7 cellular contexts compared by ENCODE assay signal in genomic region chr1:15828931-15829330, GRCh38. TPM values are rescaled to one million over a fixed set of nuclear protein-coding genes. Genes with fewer than 3 reads are reported as not detected.
DNase-seq lines count a peak whose midpoint lies in the region; ATAC-seq, FAIRE-seq and TF ChIP-seq lines count a peak whose summit lies in the region.
"Not testable (repeated sequence)": the region's sequence is repeated elsewhere in the genome, so short reads cannot be mapped to it uniquely, and the experiment has no call there.

No MANE protein-coding gene starts in this region.

- TF ChIP-seq CTCF in RWPE1 (conservative IDR thresholded peaks at IDR 0.05; ENCODE audit: low read depth); chondrocyte (IDR thresholded peaks at IDR 0.05); HepG2 (CRISPR knock-in tag; IDR thresholded peaks at IDR 0.05): not testable (repeated sequence)

- TF ChIP-seq POLR2A in HepG2 (IDR thresholded peaks at IDR 0.05; ENCODE audit: insufficient read depth in 1 of 2, low read depth in 2 of 2, low read length in 2 of 2): not testable (repeated sequence)

- not testable (repeated sequence) for H3K4me3 ChIP-seq in BLaER1
- H3K4me3 ChIP-seq in HepG2 (replicated peaks in 1 of 3; ENCODE audit: insufficient read depth in 1 of 3, low read depth in 2 of 3, low read length in 3 of 3): peak overlapping the region in 2 of 3 experiments; percentile 38 to 46; a peak in 5 of 6 replicates

- ATAC-seq in HepG2: peak; percentile 48
- not testable (repeated sequence) for ATAC-seq in stimulated activated memory B cell treated with anti-CD40 and anti-IgM and Interleukin-4, amounts not matched to agents 10 μg/mL and 1 μg/mL and 100 μg/mL, for 72 hours

- FAIRE-seq in HepG2 (lab: Jason Lieb, UNC): peak; percentile 15

- CTCF ChIA-PET in HEK293T (lab: Yijun Ruan, JAX): interaction anchor here (0.6 kb wide), 1 partner anchor 109 kb away, joined by 3 read pairs; no protein-coding TSS in a partner anchor
- CTCF ChIA-PET in RWPE1 (lab: Yijun Ruan, JAX); HepG2 (lab: Yijun Ruan, JAX; ENCODE audit: low intra/inter-chr PET ratio, low total read pairs): not testable (repeated sequence)

- not testable (repeated sequence) for BruUV-seq in HepG2 (replicated peaks; lab: Mats Ljungman, UMichigan)

- 0 out of 2 replicates have a peak overlapping the region, but pooled peaks have one; percentile 50 for H3K27ac ChIP-seq in BLaER1
- peak overlapping the region; percentile 63 for H3K27ac ChIP-seq in RWPE1
- not testable (repeated sequence) for H3K27ac ChIP-seq in HepG2 (ENCODE audit: extremely low read length, insufficient read depth, low read length)

- H3K9ac ChIP-seq in BLaER1: not testable (repeated sequence)
- H3K9ac ChIP-seq in HepG2 (ENCODE audit: insufficient read depth, low read depth, low read length): peak overlapping the region; percentile 43

- not testable (repeated sequence) for H3K27ac Mint-ChIP-seq in chondrocyte (ENCODE audit: unreplicated experiment)
- peak overlapping the region; percentile 83 for H3K27ac Mint-ChIP-seq in stimulated activated memory B cell treated with anti-CD40 and anti-IgM and Interleukin-4, amounts not matched to agents 10 μg/mL and 1 μg/mL and 100 μg/mL, for 72 hours

- not testable (repeated sequence) for H3K9me3 ChIP-seq in BLaER1; HepG2 (ENCODE audit: low read length)

- peaks cover 72% of the 10 kb centered on the region for H3K4me1 ChIP-seq in BLaER1
- H3K4me1 ChIP-seq in HepG2 (ENCODE audit: insufficient read depth, low read length): peaks cover 73% of the 10 kb centered on the region

- not testable (repeated sequence) for H3K36me3 ChIP-seq in BLaER1; HepG2 (replicated peaks in 1 of 2; ENCODE audit: control insufficient read depth in 1 of 2, insufficient read depth in 2 of 2, low read length in 2 of 2)

- not testable (repeated sequence) for DNase-seq in HEK293T (ENCODE audit: extremely low spot score); RWPE1 (ENCODE audit: low spot score)
- peak; percentile 25 for DNase-seq in chondrocyte (ENCODE audit: low spot score)
- peak; percentile 36 for DNase-seq in HepG2 (ENCODE audit: low spot score)
- DNase-seq in mesenteric fat pad (ENCODE audit: low spot score): peak; percentile 39

- not testable (repeated sequence) for TF ChIP-seq EP300 in HepG2 (IDR thresholded peaks at IDR 0.05; ENCODE audit: low read depth in 2 of 2, low read length in 2 of 2); HepG2 (CRISPR knock-in tag; IDR thresholded peaks at IDR 0.05; ENCODE audit: borderline replicate concordance)

- intact Hi-C loops in HepG2 (cut with micrococcal nuclease; ENCODE audit: unreplicated experiment): not testable (repeated sequence)

- not testable (repeated sequence) for H3K27me3 ChIP-seq in BLaER1; HepG2 (ENCODE audit: control insufficient read depth in 1 of 2, insufficient read depth in 2 of 2, low read length in 2 of 2)

- not testable (repeated sequence) for H3K9me3 Mint-ChIP-seq in chondrocyte (ENCODE audit: low read depth); stimulated activated memory B cell treated with anti-CD40 and anti-IgM and Interleukin-4, amounts not matched to agents 10 μg/mL and 1 μg/mL and 100 μg/mL, for 72 hours

- not testable (repeated sequence) for H2AFZ ChIP-seq in HepG2 (ENCODE audit: low read length)

- POLR2A ChIA-PET in HEK293T (lab: Yijun Ruan, JAX) (interaction anchor here (1.7 kb wide), 1 partner anchor 13 kb away, joined by 6 read pairs; no protein-coding TSS in a partner anchor), HepG2 (lab: Yijun Ruan, JAX) (interaction anchor here (0.6 to 2.0 kb wide), 2 partner anchors 19 to 33 kb away, joined by 3 to 6 read pairs; partner anchors contain the start of gene SPEN)
- POLR2A ChIA-PET in RWPE1 (lab: Yijun Ruan, JAX; ENCODE audit: low non-redundant PET): not testable (repeated sequence)

- H3K4me1 Mint-ChIP-seq in chondrocyte (ENCODE audit: low read depth): peaks cover 30% of the 10 kb centered on the region
- H3K4me1 Mint-ChIP-seq in stimulated activated memory B cell treated with anti-CD40 and anti-IgM and Interleukin-4, amounts not matched to agents 10 μg/mL and 1 μg/mL and 100 μg/mL, for 72 hours: peaks cover 64% of the 10 kb centered on the region

- H3K27me3 Mint-ChIP-seq in chondrocyte (ENCODE audit: low read depth); stimulated activated memory B cell treated with anti-CD40 and anti-IgM and Interleukin-4, amounts not matched to agents 10 μg/mL and 1 μg/mL and 100 μg/mL, for 72 hours: not testable (repeated sequence)

- H3K4me2 ChIP-seq in BLaER1 (peak overlapping the region; percentile 91), HepG2 (ENCODE audit: low read depth, low read length) (peak overlapping the region; percentile 71)

- in situ Hi-C loops in HepG2 (cut with HindIII; ENCODE audit: extremely low pct_ligation_motif_present, low pct_unique_long_range_greater_than_20kb): not testable (repeated sequence)

- H3K79me2 ChIP-seq in HepG2 (ENCODE audit: insufficient read depth, low read length): peaks cover 12% of the 10 kb centered on the region

- not testable (repeated sequence) for H4K20me1 ChIP-seq in BLaER1; HepG2 (ENCODE audit: insufficient read depth, low read length)

- 3% methylated on average over 14 of the region's 14 CpGs for WGBS in HepG2 (ENCODE audit: low lambda C conversion rate)

- not testable (repeated sequence) for TF ChIP-seq RAD21 in HepG2 (CRISPR knock-in tag; IDR thresholded peaks at IDR 0.05)

- H3K36me3 Mint-ChIP-seq in chondrocyte (ENCODE audit: low read depth); stimulated activated memory B cell treated with anti-CD40 and anti-IgM and Interleukin-4, amounts not matched to agents 10 μg/mL and 1 μg/mL and 100 μg/mL, for 72 hours: not testable (repeated sequence)

- H3K4me3 Mint-ChIP-seq in chondrocyte (ENCODE audit: unreplicated experiment); stimulated activated memory B cell treated with anti-CD40 and anti-IgM and Interleukin-4, amounts not matched to agents 10 μg/mL and 1 μg/mL and 100 μg/mL, for 72 hours: not testable (repeated sequence)

TF ChIP-seq in HepG2, 621 proteins besides CTCF, POLR2A, EP300 and RAD21 (continues in another document):
- TF ChIP-seq ZNF670 (CRISPR knock-in tag; IDR thresholded peaks at IDR 0.05; ENCODE audit: borderline replicate concordance): 0 out of 2 replicates have a peak, but pooled peaks have one; percentile 37

RNA-seq across cellular contexts. Expression of gene SPEN, which starts 18.6 kb away (rescaled TPM):
- total RNA-seq in chondrocyte: 38.4 to 49.7 TPM (median 39.4 TPM) in 3 replicates
- 14.0 and 25.1 TPM in 2 replicates for total RNA-seq in HepG2 (2016; rRNA removed; fragmentation: Illumina TruSeq; extraction: Trizol)
- total RNA-seq in HepG2 (2016; cell fraction: cytosol; rRNA removed; fragmentation: Illumina TruSeq; extraction: Trizol; ENCODE audit: low read depth): 7.7 and 8.8 TPM in 2 replicates
- total RNA-seq in HepG2 (2016; cell fraction: insoluble cytoplasmic fraction; rRNA removed; fragmentation: Illumina TruSeq; extraction: Trizol): 10.1 and 21.7 TPM in 2 replicates
- total RNA-seq in HepG2 (2016; cell fraction: membrane; rRNA removed; fragmentation: Illumina TruSeq; extraction: Trizol): 9.3 and 12.9 TPM in 2 replicates
- total RNA-seq in HepG2 (2016; cell fraction: nucleus; rRNA removed; fragmentation: Illumina TruSeq; extraction: Trizol): 49.3 and 56.0 TPM in 2 replicates
- 4.8 and 5.0 TPM in 2 replicates for polyA plus RNA-seq in HepG2 (2011; rRNA removed)
- polyA plus RNA-seq in HepG2 (2011; cell fraction: cytosol; rRNA removed): 2.8 and 3.3 TPM in 2 replicates
- polyA plus RNA-seq in HepG2 (2011; cell fraction: nucleus; rRNA removed): 18.8 and 20.8 TPM in 2 replicates
- polyA plus RNA-seq in HepG2 (2012): 21.6 and 23.5 TPM in 2 replicates
- 0.96 and 1.2 TPM in 2 replicates for polyA plus RNA-seq in HepG2 (2016; cell fraction: cytosol; fragmentation: Illumina TruSeq; extraction: Trizol; ENCODE audit: low read depth)
- polyA plus RNA-seq in HepG2 (2016; cell fraction: insoluble cytoplasmic fraction; fragmentation: Illumina TruSeq; extraction: Trizol; ENCODE audit: low read depth): 8.1 and 13.9 TPM in 2 replicates
- 2.4 and 4.4 TPM in 2 replicates for polyA plus RNA-seq in HepG2 (2016; cell fraction: membrane; fragmentation: Illumina TruSeq; extraction: Trizol; ENCODE audit: low read depth)
- polyA plus RNA-seq in HepG2 (2016; cell fraction: nucleus; fragmentation: Illumina TruSeq; extraction: Trizol; ENCODE audit: insufficient read depth, low read depth): 82.7 and 94.7 TPM in 2 replicates
- polyA minus RNA-seq in HepG2 (2011; rRNA and poly(A)+ RNA removed; ENCODE audit: low replicate concordance): 26.2 and 39.1 TPM in 2 replicates
- 16.2 and 25.1 TPM in 2 replicates for polyA minus RNA-seq in HepG2 (2011; cell fraction: cytosol; rRNA and poly(A)+ RNA removed)
- polyA minus RNA-seq in HepG2 (2011; cell fraction: nucleus; rRNA and poly(A)+ RNA removed): 33.1 and 35.3 TPM in 2 replicates
- 92.0 TPM for total RNA-seq in mesenteric fat pad

RNA-seq across cellular contexts. Expression of gene UQCRHL, which starts 21.5 kb away (rescaled TPM):
- total RNA-seq in chondrocyte (1.3 to 1.5 TPM (median 1.3 TPM) in 3 replicates), HepG2 (2016; rRNA removed; fragmentation: Illumina TruSeq; extraction: Trizol) (2.3 and 4.0 TPM in 2 replicates), mesenteric fat pad (1.3 TPM)
- 1.3 and 1.6 TPM in 2 replicates for total RNA-seq in HepG2 (2016; cell fraction: cytosol; rRNA removed; fragmentation: Illumina TruSeq; extraction: Trizol; ENCODE audit: low read depth)
- total RNA-seq in HepG2 (2016; cell fraction: insoluble cytoplasmic fraction; rRNA removed; fragmentation: Illumina TruSeq; extraction: Trizol): 2.3 and 4.1 TPM in 2 replicates
- total RNA-seq in HepG2 (2016; cell fraction: membrane; rRNA removed; fragmentation: Illumina TruSeq; extraction: Trizol): 3.6 and 3.8 TPM in 2 replicates
- total RNA-seq in HepG2 (2016; cell fraction: nucleus; rRNA removed; fragmentation: Illumina TruSeq; extraction: Trizol): 0.72 and 0.87 TPM in 2 replicates
- 1.4 and 1.8 TPM in 2 replicates for polyA plus RNA-seq in HepG2 (2011; rRNA removed)
- polyA plus RNA-seq in HepG2 (2011; cell fraction: cytosol; rRNA removed): 1.3 and 2.6 TPM in 2 replicates
- polyA plus RNA-seq in HepG2 (2011; cell fraction: nucleus; rRNA removed): 0.59 and 1.3 TPM in 2 replicates
- 4.4 and 15.0 TPM in 2 replicates for polyA plus RNA-seq in HepG2 (2012)
- 3.5 and 3.9 TPM in 2 replicates for polyA plus RNA-seq in HepG2 (2016; cell fraction: cytosol; fragmentation: Illumina TruSeq; extraction: Trizol; ENCODE audit: low read depth)
- 6.0 and 6.8 TPM in 2 replicates for polyA plus RNA-seq in HepG2 (2016; cell fraction: insoluble cytoplasmic fraction; fragmentation: Illumina TruSeq; extraction: Trizol; ENCODE audit: low read depth)
- polyA plus RNA-seq in HepG2 (2016; cell fraction: membrane; fragmentation: Illumina TruSeq; extraction: Trizol; ENCODE audit: low read depth): 4.5 and 5.2 TPM in 2 replicates
- 1.8 and 2.2 TPM in 2 replicates for polyA plus RNA-seq in HepG2 (2016; cell fraction: nucleus; fragmentation: Illumina TruSeq; extraction: Trizol; ENCODE audit: insufficient read depth, low read depth)
- 1.2 TPM in 1 of 2 replicates, not detected in the other for polyA minus RNA-seq in HepG2 (2011; rRNA and poly(A)+ RNA removed; ENCODE audit: low replicate concordance)
- 2.5 and 2.8 TPM in 2 replicates for polyA minus RNA-seq in HepG2 (2011; cell fraction: cytosol; rRNA and poly(A)+ RNA removed)
- 0.64 and 0.87 TPM in 2 replicates for polyA minus RNA-seq in HepG2 (2011; cell fraction: nucleus; rRNA and poly(A)+ RNA removed)
